In genomic region chr4:38803833-38804653, GRCh38 we compare ENCODE assay signal across 8 cellular contexts. TPM values are rescaled to one million over a fixed set of nuclear protein-coding genes. Genes with fewer than 3 reads are reported as not detected.
DNase-seq lines count a peak whose midpoint lies in the region; ATAC-seq and TF ChIP-seq lines count a peak whose summit lies in the region.

No MANE protein-coding gene starts in this region.

- peak overlapping the region; percentile 64 for H2AFZ ChIP-seq in KMS-11 (ENCODE audit: low read depth)

- H3K9me3 ChIP-seq in CD4-positive, CD25-positive, alpha-beta regulatory T cell (ENCODE audit: control insufficient read depth in 2 of 2, low read length in 2 of 2) = peaks cover 22 to 35% of the 10 kb centered on the region in 2 experiments

- H3K4me3 ChIP-seq in CD4-positive, CD25-positive, alpha-beta regulatory T cell (ENCODE audit: low read depth, low read length) = peak overlapping the region; percentile 94
- H3K4me3 ChIP-seq in KMS-11 (IDR thresholded peaks at IDR 0.05; ENCODE audit: insufficient read depth, low read depth, low read length) (no peak overlapping the region), choroid plexus epithelial cell (ENCODE audit: low read depth, low read length) (no peak overlapping the region)

- H3K4me1 ChIP-seq in CD4-positive, CD25-positive, alpha-beta regulatory T cell (ENCODE audit: control insufficient read depth, insufficient read depth, low read length, poor library complexity, severe bottlenecking) = peaks cover 25% of the 10 kb centered on the region
- peaks cover 30% of the 10 kb centered on the region for H3K4me1 ChIP-seq in KMS-11 (ENCODE audit: low read depth, poor library complexity, severe bottlenecking)

- H3K9me3 Mint-ChIP-seq in CD4-positive, CD25-positive, alpha-beta regulatory T cell = peaks cover 5 to 38% (median 22%) of the 10 kb centered on the region in 7 donors
- peaks cover 6 to 47% (median 29%) of the 10 kb centered on the region in 9 donors for H3K9me3 Mint-ChIP-seq in naive thymus-derived CD8-positive, alpha-beta T cell

- H3K4me3 Mint-ChIP-seq in CD4-positive, CD25-positive, alpha-beta regulatory T cell = peak overlapping the region; percentile 87 to 96 (median 91)
- peak overlapping the region; percentile 71 to 92 (median 86) for H3K4me3 Mint-ChIP-seq in naive thymus-derived CD8-positive, alpha-beta T cell

- peaks cover 4% of the 10 kb centered on the region for H3K27me3 Mint-ChIP-seq in CD4-positive, CD25-positive, alpha-beta regulatory T cell
- no peaks in the 10 kb centered on the region for H3K27me3 Mint-ChIP-seq in naive thymus-derived CD8-positive, alpha-beta T cell

- TF ChIP-seq CTCF in KMS-11 (conservative IDR thresholded peaks at IDR 0.05; ENCODE audit: low read depth, low read length) = no peak
- TF ChIP-seq CTCF in choroid plexus epithelial cell (conservative IDR thresholded peaks at IDR 0.05; ENCODE audit: low read depth, low read length) = no peak

- no peaks in the 10 kb centered on the region for H4K20me1 ChIP-seq in KMS-11 (ENCODE audit: insufficient read depth)

- H3K4me1 Mint-ChIP-seq in CD4-positive, CD25-positive, alpha-beta regulatory T cell = peaks cover 18 to 31% (median 25%) of the 10 kb centered on the region in 4 donors
- H3K4me1 Mint-ChIP-seq in naive thymus-derived CD8-positive, alpha-beta T cell = peaks cover 12 to 52% (median 25%) of the 10 kb centered on the region in 4 donors

- peak; percentile 30 to 49 for ATAC-seq in CD4-positive, CD25-positive, alpha-beta regulatory T cell (ENCODE audit: low read depth in 2 of 2)
- peak; percentile 39 for ATAC-seq in GM21360 (IDR thresholded peaks at IDR 0.05; ENCODE audit: unreplicated experiment)
- peak; percentile 10 to 24 for ATAC-seq in naive thymus-derived CD8-positive, alpha-beta T cell

- peak overlapping the region; percentile 63 for H3K27ac ChIP-seq in CD4-positive, CD25-positive, alpha-beta regulatory T cell (ENCODE audit: insufficient read depth, low read length, poor library complexity, severe bottlenecking)
- H3K27ac ChIP-seq in KMS-11 = peak overlapping the region; percentile 83

- H3K27me3 ChIP-seq in CD4-positive, CD25-positive, alpha-beta regulatory T cell (ENCODE audit: control insufficient read depth, insufficient read depth, low read length) = no peaks in the 10 kb centered on the region
- no peaks in the 10 kb centered on the region for H3K27me3 ChIP-seq in KMS-11 (ENCODE audit: insufficient read depth, low read depth)

- H3K36me3 ChIP-seq in CD4-positive, CD25-positive, alpha-beta regulatory T cell (ENCODE audit: control insufficient read depth, insufficient read depth, low read length) = peaks cover 32% of the 10 kb centered on the region
- no peaks in the 10 kb centered on the region for H3K36me3 ChIP-seq in KMS-11 (ENCODE audit: insufficient read depth)

- no peaks in the 10 kb centered on the region for H3K79me2 ChIP-seq in KMS-11 (ENCODE audit: insufficient read depth, low read depth)

- H3K27ac Mint-ChIP-seq in CD4-positive, CD25-positive, alpha-beta regulatory T cell = peak overlapping the region; percentile 80 to 99 (median 89)
- peak overlapping the region; percentile 85 to 99 (median 94) for H3K27ac Mint-ChIP-seq in naive thymus-derived CD8-positive, alpha-beta T cell

- POLR2A ChIA-PET in naive thymus-derived CD8-positive, alpha-beta T cell (lab: Charles Lee) = interaction anchor here (0.5 to 1.7 kb wide), 3 partner anchors 43 to 1391 kb away, joined by 3 to 7 read pairs (median 7); no protein-coding TSS in a partner anchor

- peak overlapping the region; percentile 49; the same call in 1 of the 2 replicates for H3K9ac ChIP-seq in KMS-11

- H3K36me3 Mint-ChIP-seq in CD4-positive, CD25-positive, alpha-beta regulatory T cell = peaks cover 42% of the 10 kb centered on the region
- H3K36me3 Mint-ChIP-seq in naive thymus-derived CD8-positive, alpha-beta T cell = peaks cover 28 to 47% (median 38%) of the 10 kb centered on the region in 3 donors

- DNase-seq in CD4-positive, CD25-positive, alpha-beta regulatory T cell = peak in 2 of 3 donors; percentile 15 to 48
- DNase-seq in choroid plexus epithelial cell (ENCODE audit: low read depth) (peak; percentile 30), SHP77 treated with DMSO at 0.1 percent for 48 hours (lab: John Stamatoyannopoulos, UW) (no peak), NCI-H774 (lab: John Stamatoyannopoulos, UW) (no peak)
- peak in 2 of 10 donors; percentile 3 to 17 for DNase-seq in naive thymus-derived CD8-positive, alpha-beta T cell
- no peak for DNase-seq in effector CD8-positive, alpha-beta T cell (lab: John Stamatoyannopoulos, UW)

- peak overlapping the region; percentile 78 for H3K4me2 ChIP-seq in KMS-11

RNA-seq across cellular contexts. Expression of gene TLR1, which starts 0.5 kb away (rescaled TPM):
- total RNA-seq in CD4-positive, CD25-positive, alpha-beta regulatory T cell = 9.8 TPM
- polyA plus RNA-seq in CD4-positive, CD25-positive, alpha-beta regulatory T cell = 10 to 100 TPM in 1 of 4 donors, 1 to 10 TPM in 3; 6.1 to 13.3 (median 7.7) TPM
- 10 to 100 TPM; 11.1 to 13.3 TPM for total RNA-seq in naive thymus-derived CD8-positive, alpha-beta T cell
- polyA plus RNA-seq in naive thymus-derived CD8-positive, alpha-beta T cell = 1 to 10 TPM; 7.1 to 7.9 (median 7.4) TPM

RNA-seq across cellular contexts. Expression of gene TLR10, which starts 21.3 kb away (rescaled TPM):
- 0.44 TPM for total RNA-seq in CD4-positive, CD25-positive, alpha-beta regulatory T cell
- polyA plus RNA-seq in CD4-positive, CD25-positive, alpha-beta regulatory T cell = under 1 TPM in 2 of 4 donors, not detected in 2; 0.20 to 0.31 TPM
- 1 to 10 TPM; 2.0 to 2.7 TPM for total RNA-seq in naive thymus-derived CD8-positive, alpha-beta T cell
- polyA plus RNA-seq in naive thymus-derived CD8-positive, alpha-beta T cell = under 1 TPM in 2 of 3 donors, not detected in 1; 0.30 to 0.44 TPM

RNA-seq across cellular contexts. Expression of gene TLR6, which starts 52.6 kb away (rescaled TPM):
- 2.2 TPM for total RNA-seq in CD4-positive, CD25-positive, alpha-beta regulatory T cell
- 1 to 10 TPM in 1 of 4 donors, under 1 TPM in 3; 0.39 to 2.3 (median 0.82) TPM for polyA plus RNA-seq in CD4-positive, CD25-positive, alpha-beta regulatory T cell
- 1 to 10 TPM; 4.0 to 4.1 TPM for total RNA-seq in naive thymus-derived CD8-positive, alpha-beta T cell
- under 1 TPM in 1 of 3 donors, not detected in 2; 0.29 TPM for polyA plus RNA-seq in naive thymus-derived CD8-positive, alpha-beta T cell

Comparison
In these comparisons a context has a peak if more than half of its experiments do, and no peak if none do; other contexts are left out.
1. DNase-seq: peak in CD4-positive, CD25-positive, alpha-beta regulatory T cell (2 of 3) and choroid plexus epithelial cell (single experiment); none in SHP77 treated with DMSO at 0.1 percent for 48 hours (single experiment), effector CD8-positive, alpha-beta T cell (single experiment) and NCI-H774 (single experiment).
2. Peak in every context shown above with its lines, with median percentiles within 50 percentile points of each other: ATAC-seq.